19 cellular contexts compared by ENCODE assay signal in the genomic region with DNA sequence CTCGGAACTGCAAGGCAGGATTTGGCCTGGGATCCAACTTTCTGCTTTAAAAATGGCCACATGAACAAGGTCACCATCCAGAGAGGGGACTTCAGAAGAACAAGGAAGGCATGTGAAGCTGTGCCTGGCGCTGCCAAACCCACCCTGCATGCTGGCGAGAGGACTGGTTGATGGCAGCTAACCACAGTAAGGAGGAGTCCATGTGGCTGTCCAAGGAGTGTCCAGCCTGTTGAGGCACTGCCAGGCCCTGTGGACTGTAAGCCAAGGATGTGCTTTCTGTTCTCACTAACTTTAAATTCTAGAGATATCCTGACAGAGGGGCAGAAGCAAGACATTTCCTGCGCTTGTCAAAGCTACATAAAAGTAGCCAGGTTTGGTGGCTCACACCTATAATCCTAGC. TPM values are rescaled to one million over a fixed set of nuclear protein-coding genes. Genes with fewer than 3 reads are reported as not detected.
DNase-seq lines count a peak whose midpoint lies in the region; ATAC-seq and TF ChIP-seq lines count a peak whose summit lies in the region.
"Had no signal": no experiment of that assay in that cellular context is flagged by ENCODE, and none has a peak within 500 bp of the region (broad histone marks: within the 10 kb centered on the region; RNA-seq: fewer than 3 reads in every experiment).

No MANE protein-coding gene starts in this region.

- no peak overlapping the region for H3K4me3 Mint-ChIP-seq in activated naive CD8-positive, alpha-beta T cell
- no peak overlapping the region for H3K4me3 Mint-ChIP-seq in activated naive CD8-positive, alpha-beta T cell treated with anti-CD3 and anti-CD28 coated beads, Interleukin-2, amount 50 U/mL, for 24 hours
- no peak overlapping the region for H3K4me3 Mint-ChIP-seq in activated B cell treated with CpG ODN at 0.5 μM for 24 hours
- H3K4me3 Mint-ChIP-seq in stimulated activated naive B cell treated with anti-CD40 and anti-IgM and Interleukin-4, amounts not matched to agents 10 μg/mL and 1 μg/mL and 100 μg/mL, for 72 hours: no peak overlapping the region
- H3K4me3 Mint-ChIP-seq: CD4-positive, alpha-beta T cell; H9; HFFc6 had no signal

- CTCF ChIA-PET in activated B cell treated with CpG ODN at 0.5 μM for 24 hours (lab: Charles Lee): interaction anchor here (1.1 to 2.7 kb wide), 3 partner anchors 43 to 82 kb away, joined by 3 to 11 read pairs (median 5); no protein-coding TSS in a partner anchor

- peaks cover 43% of the 10 kb centered on the region for H3K4me1 Mint-ChIP-seq in activated naive CD8-positive, alpha-beta T cell (ENCODE audit: low read depth)
- H3K4me1 Mint-ChIP-seq in activated naive CD8-positive, alpha-beta T cell treated with anti-CD3 and anti-CD28 coated beads, Interleukin-2, amount 50 U/mL, for 24 hours: peaks cover 65% of the 10 kb centered on the region
- peaks cover 58% of the 10 kb centered on the region for H3K4me1 Mint-ChIP-seq in activated B cell treated with CpG ODN at 0.5 μM for 24 hours
- H3K4me1 Mint-ChIP-seq in stimulated activated naive B cell treated with anti-CD40 and anti-IgM and Interleukin-4, amounts not matched to agents 10 μg/mL and 1 μg/mL and 100 μg/mL, for 72 hours: peaks cover 31 to 67% of the 10 kb centered on the region in 2 donors

- no peak for DNase-seq in activated naive CD8-positive, alpha-beta T cell treated with anti-CD3 and anti-CD28 coated beads, Interleukin-2, amount 50 U/mL, for 24 hours
- DNase-seq in activated B cell treated with CpG ODN at 0.5 μM for 24 hours (no peak), islet precursor cell (peak; percentile 49), HK-2 (ENCODE audit: unreplicated experiment) (no peak), DMS53 (lab: John Stamatoyannopoulos, UW) (no peak)
- DNase-seq in stimulated activated naive B cell treated with anti-CD40 and anti-IgM and Interleukin-4, amounts not matched to agents 10 μg/mL and 1 μg/mL and 100 μg/mL, for 72 hours: no peak
- DNase-seq: BE2C; CD4-positive, alpha-beta T cell; COR-L47; DND-41; H9; HFFc6; Kasumi-1; NCI-H1694; NCI-H2081; NCI-H524 treated with DMSO at 0.1 percent for 48 hours had no signal

- peak overlapping the region; percentile 41 for H3K27ac Mint-ChIP-seq in activated naive CD8-positive, alpha-beta T cell
- no peak overlapping the region for H3K27ac Mint-ChIP-seq in activated naive CD8-positive, alpha-beta T cell treated with anti-CD3 and anti-CD28 coated beads, Interleukin-2, amount 50 U/mL, for 24 hours
- peak overlapping the region; percentile 31 for H3K27ac Mint-ChIP-seq in activated B cell treated with CpG ODN at 0.5 μM for 24 hours
- H3K27ac Mint-ChIP-seq in stimulated activated naive B cell treated with anti-CD40 and anti-IgM and Interleukin-4, amounts not matched to agents 10 μg/mL and 1 μg/mL and 100 μg/mL, for 72 hours: peak overlapping the region; percentile 67
- H3K27ac Mint-ChIP-seq: CD4-positive, alpha-beta T cell; HFFc6 had no signal

- no peaks in the 10 kb centered on the region for H3K9me3 Mint-ChIP-seq in activated naive CD8-positive, alpha-beta T cell (ENCODE audit: low read depth)
- no peaks in the 10 kb centered on the region for H3K9me3 Mint-ChIP-seq in activated naive CD8-positive, alpha-beta T cell treated with anti-CD3 and anti-CD28 coated beads, Interleukin-2, amount 50 U/mL, for 24 hours
- no peaks in the 10 kb centered on the region for H3K9me3 Mint-ChIP-seq in activated B cell treated with CpG ODN at 0.5 μM for 24 hours
- H3K9me3 Mint-ChIP-seq in stimulated activated naive B cell treated with anti-CD40 and anti-IgM and Interleukin-4, amounts not matched to agents 10 μg/mL and 1 μg/mL and 100 μg/mL, for 72 hours: no peaks in the 10 kb centered on the region
- H3K9me3 Mint-ChIP-seq: CD4-positive, alpha-beta T cell; H9; HFFc6 had no signal

- no peaks in the 10 kb centered on the region for H3K27me3 Mint-ChIP-seq in activated naive CD8-positive, alpha-beta T cell
- no peaks in the 10 kb centered on the region for H3K27me3 Mint-ChIP-seq in activated naive CD8-positive, alpha-beta T cell treated with anti-CD3 and anti-CD28 coated beads, Interleukin-2, amount 50 U/mL, for 24 hours
- H3K27me3 Mint-ChIP-seq in activated B cell treated with CpG ODN at 0.5 μM for 24 hours: no peaks in the 10 kb centered on the region
- H3K27me3 Mint-ChIP-seq in stimulated activated naive B cell treated with anti-CD40 and anti-IgM and Interleukin-4, amounts not matched to agents 10 μg/mL and 1 μg/mL and 100 μg/mL, for 72 hours: peaks cover 0 to 8% of the 10 kb centered on the region in 2 donors
- H3K27me3 Mint-ChIP-seq: CD4-positive, alpha-beta T cell had no signal

- TF ChIP-seq CTCF in activated B cell treated with CpG ODN at 0.5 μM for 24 hours (IDR thresholded peaks at IDR 0.05): no peak

- no peaks in the 10 kb centered on the region for H3K36me3 Mint-ChIP-seq in activated naive CD8-positive, alpha-beta T cell
- H3K36me3 Mint-ChIP-seq in activated naive CD8-positive, alpha-beta T cell treated with anti-CD3 and anti-CD28 coated beads, Interleukin-2, amount 50 U/mL, for 24 hours (ENCODE audit: low read depth): peaks cover 3% of the 10 kb centered on the region
- H3K36me3 Mint-ChIP-seq in activated B cell treated with CpG ODN at 0.5 μM for 24 hours (ENCODE audit: low read depth): no peaks in the 10 kb centered on the region
- peaks cover 2 to 13% of the 10 kb centered on the region in 2 donors for H3K36me3 Mint-ChIP-seq in stimulated activated naive B cell treated with anti-CD40 and anti-IgM and Interleukin-4, amounts not matched to agents 10 μg/mL and 1 μg/mL and 100 μg/mL, for 72 hours

- intact Hi-C loops in activated B cell treated with CpG ODN at 0.5 μM for 24 hours (cut with micrococcal nuclease): no loop called here

- ATAC-seq in activated naive CD8-positive, alpha-beta T cell treated with anti-CD3 and anti-CD28 coated beads, Interleukin-2, amount 50 U/mL, for 24 hours: no peak
- ATAC-seq in activated B cell treated with CpG ODN at 0.5 μM for 24 hours (ENCODE audit: low read depth) (no peak), GM19324 (IDR thresholded peaks at IDR 0.05; ENCODE audit: low FRiP score, unreplicated experiment) (no peak)
- ATAC-seq in stimulated activated naive B cell treated with anti-CD40 and anti-IgM and Interleukin-4, amounts not matched to agents 10 μg/mL and 1 μg/mL and 100 μg/mL, for 72 hours (replicated peaks): no peak
- ATAC-seq: GM12878 had no signal

- POLR2A ChIA-PET in activated B cell treated with CpG ODN at 0.5 μM for 24 hours (lab: Charles Lee): no interaction called here

RNA-seq across cellular contexts. Expression of a gene that starts 40.4 kb away (rescaled TPM):
- 9.3 and 9.6 TPM in 2 replicates for total RNA-seq in activated B cell treated with CpG ODN at 0.5 μM for 24 hours
